ENCODE assay signal across 1 cellular context in genomic region chr1:156054500-156055342, GRCh38.
A peak's percentile ranks its signal among the peaks of the same experiment; 100 is the strongest.
TF ChIP-seq lines count a peak whose summit lies in the region.

Gene LAMTOR2, plus strand, starts transcription at chr1:156054782. Its CDS starts 108 bp downstream, at chr1:156054890.

TF ChIP-seq in K562, 482 proteins besides CTCF, POLR2A, EP300 and RAD21 (continued from another document and continues in another):
- no peak for TF ChIP-seq BRF2 (IDR thresholded peaks at IDR 0.05; ENCODE audit: borderline replicate concordance, insufficient read depth, insufficient read length)
- peak in 1 of 2 experiments; percentile 98 for TF ChIP-seq AFF1 (IDR thresholded peaks at IDR 0.05; ENCODE audit: low read depth in 1 of 2, partially characterized antibody in 2 of 2)
- peak; percentile 70; the same call in 1 of the 2 replicates for TF ChIP-seq KLF16 (IDR thresholded peaks at IDR 0.05)
- no peak for TF ChIP-seq CBX8 (IDR thresholded peaks at IDR 0.05; ENCODE audit: borderline replicate concordance, extremely low read depth, low read depth, low read length, poor library complexity, severe bottlenecking)
- peak; percentile 85 for TF ChIP-seq POU5F1 (IDR thresholded peaks at IDR 0.05; ENCODE audit: borderline replicate concordance, low read depth, low read length, partially characterized antibody)
- peak; percentile 49; the same call in 1 of the 2 replicates for TF ChIP-seq CREB1 (IDR thresholded peaks at IDR 0.05)
- no peak; the same call in 1 of the 2 replicates for TF ChIP-seq CREB1 (CRISPR knock-in tag; IDR thresholded peaks at IDR 0.05)
- peak; percentile 52 for TF ChIP-seq PHF20 (IDR thresholded peaks at IDR 0.05; ENCODE audit: partially characterized antibody)
- TF ChIP-seq ZKSCAN1 (IDR thresholded peaks at IDR 0.05; ENCODE audit: low read depth, low read length): no peak
- peak; percentile 94 for TF ChIP-seq RBM39 (optimal IDR thresholded peaks at IDR 0.05; ENCODE audit: low read depth, low read length)
- TF ChIP-seq CCAR2 (IDR thresholded peaks at IDR 0.05; ENCODE audit: low read depth, low read length): no peak
- TF ChIP-seq, protein P1, sequence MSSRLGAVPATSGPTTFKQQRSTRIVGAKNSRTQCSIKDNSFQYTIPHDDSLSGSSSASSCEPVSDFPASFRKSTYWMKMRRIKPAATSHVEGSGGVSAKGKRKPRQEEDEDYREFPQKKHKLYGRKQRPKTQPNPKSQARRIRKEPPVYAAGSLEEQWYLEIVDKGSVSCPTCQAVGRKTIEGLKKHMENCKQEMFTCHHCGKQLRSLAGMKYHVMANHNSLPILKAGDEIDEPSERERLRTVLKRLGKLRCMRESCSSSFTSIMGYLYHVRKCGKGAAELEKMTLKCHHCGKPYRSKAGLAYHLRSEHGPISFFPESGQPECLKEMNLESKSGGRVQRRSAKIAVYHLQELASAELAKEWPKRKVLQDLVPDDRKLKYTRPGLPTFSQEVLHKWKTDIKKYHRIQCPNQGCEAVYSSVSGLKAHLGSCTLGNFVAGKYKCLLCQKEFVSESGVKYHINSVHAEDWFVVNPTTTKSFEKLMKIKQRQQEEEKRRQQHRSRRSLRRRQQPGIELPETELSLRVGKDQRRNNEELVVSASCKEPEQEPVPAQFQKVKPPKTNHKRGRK (tag; IDR thresholded peaks at IDR 0.05): no peak
- TF ChIP-seq ZNF764 (CRISPR knock-in tag; IDR thresholded peaks at IDR 0.05; ENCODE audit: low read depth): 0 out of 2 replicates have a peak, but pooled peaks have one; percentile 5
- 0 out of 2 replicates have a peak, but pooled peaks have one; percentile 25 for TF ChIP-seq MECOM (CRISPR knock-in tag; IDR thresholded peaks at IDR 0.05)
- peak; percentile 100 for TF ChIP-seq HCFC1 (IDR thresholded peaks at IDR 0.05; ENCODE audit: low read depth, low read length)
- TF ChIP-seq ZKSCAN8 (CRISPR knock-in tag; IDR thresholded peaks at IDR 0.05): peak; percentile 80; the same call in 1 of the 2 replicates
- TF ChIP-seq POLR2AphosphoS5 (IDR thresholded peaks at IDR 0.05; ENCODE audit: control insufficient read depth, insufficient read depth, low read depth, low read length): peak; percentile 59
- TF ChIP-seq, protein P2, sequence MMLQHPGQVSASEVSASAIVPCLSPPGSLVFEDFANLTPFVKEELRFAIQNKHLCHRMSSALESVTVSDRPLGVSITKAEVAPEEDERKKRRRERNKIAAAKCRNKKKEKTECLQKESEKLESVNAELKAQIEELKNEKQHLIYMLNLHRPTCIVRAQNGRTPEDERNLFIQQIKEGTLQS (IDR thresholded peaks at IDR 0.05): no peak
- TF ChIP-seq, protein P2 (CRISPR knock-in tag; conservative IDR thresholded peaks at IDR 0.05): peak; percentile 8; the same call in 1 of the 2 replicates
- no peak; the same call in 1 of the 2 replicates for TF ChIP-seq RHOXF2B (CRISPR knock-in tag; conservative IDR thresholded peaks at IDR 0.05)
- no peak for TF ChIP-seq TGIF2 (CRISPR knock-in tag; IDR thresholded peaks at IDR 0.05)
- no peak for TF ChIP-seq ZNF280A (IDR thresholded peaks at IDR 0.05; ENCODE audit: low read depth, partially characterized antibody)
- TF ChIP-seq MYNN (IDR thresholded peaks at IDR 0.05): peak; percentile 53; the same call in 1 of the 2 replicates
- TF ChIP-seq MYNN (CRISPR knock-in tag; IDR thresholded peaks at IDR 0.05): no peak
- 0 out of 2 replicates have a peak, but pooled peaks have one; percentile 65 for TF ChIP-seq ZNF589 (CRISPR knock-in tag; IDR thresholded peaks at IDR 0.05; ENCODE audit: low read depth)
- TF ChIP-seq BHLHE40 (IDR thresholded peaks at IDR 0.05; ENCODE audit: low read length): no peak; the same call in 1 of the 2 replicates
- TF ChIP-seq ATF1 (CRISPR knock-in tag; IDR thresholded peaks at IDR 0.05): no peak
- TF ChIP-seq ATF1 (tag; IDR thresholded peaks at IDR 0.05): peak; percentile 73
- TF ChIP-seq PHB (CRISPR knock-in tag; IDR thresholded peaks at IDR 0.05): no peak
- TF ChIP-seq ZNF79 (CRISPR knock-in tag; IDR thresholded peaks at IDR 0.05; ENCODE audit: low read depth): no peak
- TF ChIP-seq HEY1 (CRISPR knock-in tag; IDR thresholded peaks at IDR 0.05; ENCODE audit: borderline replicate concordance): peak; percentile 52; the same call in 1 of the 2 replicates
- TF ChIP-seq, protein P3, sequence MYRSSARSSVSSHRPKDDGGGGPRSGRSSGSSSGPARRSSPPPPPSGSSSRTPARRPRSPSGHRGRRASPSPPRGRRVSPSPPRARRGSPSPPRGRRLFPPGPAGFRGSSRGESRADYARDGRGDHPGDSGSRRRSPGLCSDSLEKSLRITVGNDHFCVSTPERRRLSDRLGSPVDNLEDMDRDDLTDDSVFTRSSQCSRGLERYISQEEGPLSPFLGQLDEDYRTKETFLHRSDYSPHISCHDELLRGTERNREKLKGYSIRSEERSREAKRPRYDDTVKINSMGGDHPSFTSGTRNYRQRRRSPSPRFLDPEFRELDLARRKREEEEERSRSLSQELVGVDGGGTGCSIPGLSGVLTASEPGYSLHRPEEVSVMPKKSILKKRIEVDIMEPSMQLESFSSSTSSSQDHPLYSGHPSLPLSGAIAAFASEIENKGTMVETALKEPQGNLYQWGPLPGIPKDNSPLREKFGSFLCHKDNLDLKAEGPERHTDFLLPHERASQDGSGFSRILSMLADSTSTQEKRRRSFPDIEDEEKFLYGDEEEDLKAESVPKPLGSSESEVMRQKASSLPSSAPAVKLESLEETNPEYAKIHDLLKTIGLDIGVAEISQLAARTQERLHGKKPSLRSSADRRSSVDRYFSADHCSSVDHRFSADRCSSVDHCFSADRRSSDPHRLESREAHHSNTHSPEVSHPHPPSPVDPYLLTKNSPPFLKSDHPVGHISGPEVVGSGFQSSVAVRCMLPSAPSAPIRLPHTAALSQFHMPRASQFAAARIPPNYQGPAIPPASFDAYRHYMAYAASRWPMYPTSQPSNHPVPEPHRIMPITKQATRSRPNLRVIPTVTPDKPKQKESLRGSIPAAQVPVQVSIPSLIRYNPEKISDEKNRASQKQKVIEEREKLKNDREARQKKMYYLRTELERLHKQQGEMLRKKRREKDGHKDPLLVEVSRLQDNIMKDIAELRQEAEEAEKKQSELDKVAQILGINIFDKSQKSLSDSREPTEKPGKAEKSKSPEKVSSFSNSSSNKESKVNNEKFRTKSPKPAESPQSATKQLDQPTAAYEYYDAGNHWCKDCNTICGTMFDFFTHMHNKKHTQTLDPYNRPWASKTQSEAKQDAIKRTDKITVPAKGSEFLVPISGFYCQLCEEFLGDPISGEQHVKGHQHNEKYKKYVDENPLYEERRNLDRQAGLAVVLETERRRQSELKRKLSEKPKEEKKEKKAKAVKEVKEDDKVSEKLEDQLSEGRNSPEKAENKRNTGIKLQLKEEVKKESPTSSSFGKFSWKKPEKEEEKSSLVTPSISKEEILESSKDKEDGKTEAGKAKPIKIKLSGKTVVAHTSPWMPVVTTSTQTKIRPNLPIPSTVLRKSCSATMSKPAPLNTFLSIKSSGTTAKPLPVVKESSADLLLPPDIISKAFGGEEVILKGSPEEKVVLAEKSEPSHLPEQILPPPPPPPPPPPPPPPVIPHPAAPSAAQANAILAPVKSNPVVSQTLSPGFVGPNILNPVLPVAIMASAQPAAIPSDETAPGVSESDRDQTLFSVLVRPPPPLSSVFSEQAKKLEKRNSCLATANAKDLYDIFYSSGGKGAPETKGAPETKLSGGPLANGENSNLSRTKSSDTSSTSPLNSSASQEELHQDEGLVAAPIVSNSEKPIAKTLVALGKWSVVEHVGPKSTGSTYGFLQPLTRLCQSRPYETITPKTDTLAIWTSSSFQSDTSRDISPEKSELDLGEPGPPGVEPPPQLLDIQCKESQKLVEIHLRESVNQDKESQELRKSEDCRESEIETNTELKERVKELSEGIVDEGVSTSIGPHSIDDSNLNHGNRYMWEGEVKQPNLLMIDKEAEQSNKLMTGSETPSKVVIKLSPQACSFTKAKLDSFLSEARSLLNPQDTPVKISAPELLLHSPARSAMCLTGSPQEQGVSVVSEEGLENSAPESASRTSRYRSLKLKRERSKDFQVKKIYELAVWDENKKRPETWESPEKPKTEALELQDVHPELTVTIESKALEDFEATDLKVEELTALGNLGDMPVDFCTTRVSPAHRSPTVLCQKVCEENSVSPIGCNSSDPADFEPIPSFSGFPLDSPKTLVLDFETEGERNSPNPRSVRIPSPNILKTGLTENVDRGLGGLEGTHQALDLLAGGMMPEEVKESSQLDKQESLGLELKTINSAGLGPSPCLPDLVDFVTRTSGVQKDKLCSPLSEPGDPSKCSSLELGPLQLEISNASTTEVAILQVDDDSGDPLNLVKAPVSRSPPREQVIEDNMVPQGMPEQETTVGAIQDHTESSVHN (IDR thresholded peaks at IDR 0.05; ENCODE audit: borderline replicate concordance in 1 of 2, low read depth in 1 of 2): no peak; a peak in 1 of 4 replicates
- no peak for TF ChIP-seq FOXO4 (CRISPR knock-in tag; IDR thresholded peaks at IDR 0.05)
- no peak for TF ChIP-seq TAF7 (tag; IDR thresholded peaks at IDR 0.05)
- peak; percentile 88 for TF ChIP-seq L3MBTL2 (IDR thresholded peaks at IDR 0.05)
- no peak for TF ChIP-seq NR4A1 (CRISPR knock-in tag; IDR thresholded peaks at IDR 0.05)
- peak; percentile 39; the same call in 1 of the 2 replicates for TF ChIP-seq NR4A1 (tag; IDR thresholded peaks at IDR 0.05)
- peak; percentile 64 for TF ChIP-seq XRCC5 (IDR thresholded peaks at IDR 0.05; ENCODE audit: low read depth, low read length)
- peak; percentile 78 for TF ChIP-seq NR2C1 (IDR thresholded peaks at IDR 0.05)
- peak; percentile 90 for TF ChIP-seq NR2C1 (tag; IDR thresholded peaks at IDR 0.05)
- no peak for TF ChIP-seq STAT5A (IDR thresholded peaks at IDR 0.05; ENCODE audit: borderline replicate concordance, low read length)
- no peak for TF ChIP-seq U2AF1 (optimal IDR thresholded peaks at IDR 0.05; ENCODE audit: low read depth, low read length)
- peak; percentile 61 for TF ChIP-seq SIN3B (IDR thresholded peaks at IDR 0.05; ENCODE audit: low read depth)
- no peak for TF ChIP-seq SAFB2 (IDR thresholded peaks at IDR 0.05; ENCODE audit: borderline replicate concordance, low read depth, low read length, severe bottlenecking)
- TF ChIP-seq NCOA1 (IDR thresholded peaks at IDR 0.05; ENCODE audit: low read depth): no peak
- TF ChIP-seq BRCA1 (IDR thresholded peaks at IDR 0.05): no peak
- TF ChIP-seq BRCA1 (CRISPR knock-in tag; IDR thresholded peaks at IDR 0.05): no peak
- TF ChIP-seq NUFIP1 (IDR thresholded peaks at IDR 0.05; ENCODE audit: partially characterized antibody): no peak
- peak; percentile 88 for TF ChIP-seq CREM (IDR thresholded peaks at IDR 0.05; ENCODE audit: low read depth)
- peak; percentile 95 for TF ChIP-seq EP400 (IDR thresholded peaks at IDR 0.05)
- peak; percentile 45 to 55; a peak in 2 of 4 replicates for TF ChIP-seq SIN3A (IDR thresholded peaks at IDR 0.05; ENCODE audit: borderline replicate concordance in 2 of 2, control insufficient read depth in 1 of 2, low read depth in 2 of 2, low read length in 2 of 2)
